1 cellular context compared by ENCODE assay signal in genomic region chr20:38167851-38168760, GRCh38.
TF ChIP-seq lines count a peak whose summit lies in the region.

No MANE protein-coding gene starts in this region.

TF ChIP-seq in HepG2, 621 proteins besides CTCF, POLR2A, EP300 and RAD21 (continued from another document):
- TF ChIP-seq AKNA (CRISPR knock-in tag; IDR thresholded peaks at IDR 0.05; ENCODE audit: borderline replicate concordance) = no peak
- 0 out of 2 replicates have a peak, but pooled peaks have one; percentile 29 for TF ChIP-seq HHEX (CRISPR knock-in tag; IDR thresholded peaks at IDR 0.05)
- peak; percentile 24; the same call in 1 of the 2 replicates for TF ChIP-seq FOXO1 (CRISPR knock-in tag; IDR thresholded peaks at IDR 0.05)
- no peak for TF ChIP-seq FOXJ3 (CRISPR knock-in tag; IDR thresholded peaks at IDR 0.05; ENCODE audit: borderline replicate concordance)
- no peak for TF ChIP-seq ZNF30 (CRISPR knock-in tag; IDR thresholded peaks at IDR 0.05)
- TF ChIP-seq ZFP91 (CRISPR knock-in tag; IDR thresholded peaks at IDR 0.05; ENCODE audit: borderline replicate concordance) = peak; percentile 53; the same call in 1 of the 2 replicates
- TF ChIP-seq IRX3 (CRISPR knock-in tag; IDR thresholded peaks at IDR 0.05; ENCODE audit: borderline replicate concordance, low read depth) = no peak
- TF ChIP-seq ZBTB49 (CRISPR knock-in tag; IDR thresholded peaks at IDR 0.05; ENCODE audit: borderline replicate concordance) = no peak
- TF ChIP-seq ZNF570 (CRISPR knock-in tag; IDR thresholded peaks at IDR 0.05; ENCODE audit: borderline replicate concordance) = no peak
- no peak for TF ChIP-seq MTF2 (CRISPR knock-in tag; IDR thresholded peaks at IDR 0.05; ENCODE audit: borderline replicate concordance)
- TF ChIP-seq KLF16 (CRISPR knock-in tag; IDR thresholded peaks at IDR 0.05) = peak in 1 of 2 experiments; percentile 9; a peak in 1 of 4 replicates
- no peak for TF ChIP-seq ZSCAN12 (CRISPR knock-in tag; IDR thresholded peaks at IDR 0.05)
- peak; percentile 41; the same call in 1 of the 2 replicates for TF ChIP-seq MTA1 (CRISPR knock-in tag; IDR thresholded peaks at IDR 0.05; ENCODE audit: borderline replicate concordance)
- TF ChIP-seq ZNF367 (CRISPR knock-in tag; IDR thresholded peaks at IDR 0.05; ENCODE audit: borderline replicate concordance) = no peak
- peak; percentile 53; the same call in 1 of the 2 replicates for TF ChIP-seq PAXIP1 (CRISPR knock-in tag; conservative IDR thresholded peaks at IDR 0.05)
- peak; percentile 56; the same call in 1 of the 2 replicates for TF ChIP-seq THAP9 (CRISPR knock-in tag; IDR thresholded peaks at IDR 0.05; ENCODE audit: borderline replicate concordance)
- TF ChIP-seq ZNF780A (CRISPR knock-in tag; IDR thresholded peaks at IDR 0.05) = no peak
- no peak for TF ChIP-seq RORA (CRISPR knock-in tag; IDR thresholded peaks at IDR 0.05)
- no peak for TF ChIP-seq ZFP36L2 (CRISPR knock-in tag; IDR thresholded peaks at IDR 0.05)
TF ChIP-seq in HepG2: peak in this region for 184.
